1 cellular context compared by ENCODE assay signal in genomic region chr11:9314291-9315077, GRCh38.
A peak's percentile ranks its signal among the peaks of the same experiment; 100 is the strongest.
TF ChIP-seq lines count a peak whose summit lies in the region.

TSS of gene TMEM41B (minus strand) at chr11:9314593. CDS start at chr11:9314441, 152 bp downstream.

TF ChIP-seq in HepG2, 621 proteins besides CTCF, POLR2A, EP300 and RAD21 (continued from another document and continues in another):
- TF ChIP-seq ZNF597 (CRISPR knock-in tag; IDR thresholded peaks at IDR 0.05): no peak
- 0 out of 2 replicates have a peak, but pooled peaks have one; percentile 50 for TF ChIP-seq AHR (CRISPR knock-in tag; IDR thresholded peaks at IDR 0.05)
- TF ChIP-seq NFYC (CRISPR knock-in tag; IDR thresholded peaks at IDR 0.05): peak; percentile 72
- TF ChIP-seq NCOA5 (CRISPR knock-in tag; IDR thresholded peaks at IDR 0.05): no peak
- TF ChIP-seq TCF7 (IDR thresholded peaks at IDR 0.05; ENCODE audit: low read depth): peak; percentile 58
- TF ChIP-seq PRDM15 (CRISPR knock-in tag; IDR thresholded peaks at IDR 0.05): peak; percentile 48; the same call in 1 of the 2 replicates
- TF ChIP-seq ZNF607 (CRISPR knock-in tag; IDR thresholded peaks at IDR 0.05; ENCODE audit: borderline replicate concordance): peak; percentile 70; the same call in 1 of the 2 replicates
- no peak for TF ChIP-seq RFX1 (IDR thresholded peaks at IDR 0.05)
- TF ChIP-seq SP140L (CRISPR knock-in tag; IDR thresholded peaks at IDR 0.05; ENCODE audit: borderline replicate concordance): no peak
- TF ChIP-seq SOX6 (IDR thresholded peaks at IDR 0.05): no peak
- peak; percentile 85 for TF ChIP-seq SOX6 (CRISPR knock-in tag; IDR thresholded peaks at IDR 0.05)
- peak; percentile 75; the same call in 1 of the 2 replicates for TF ChIP-seq NAIF1 (CRISPR knock-in tag; IDR thresholded peaks at IDR 0.05; ENCODE audit: borderline replicate concordance)
- no peak for TF ChIP-seq AGO1 (IDR thresholded peaks at IDR 0.05; ENCODE audit: low read depth, low read length, poor library complexity, severe bottlenecking)
- TF ChIP-seq MYPOP (CRISPR knock-in tag; IDR thresholded peaks at IDR 0.05): peak; percentile 76; the same call in 1 of the 2 replicates
- no peak; the same call in 1 of the 2 replicates for TF ChIP-seq ZNF709 (CRISPR knock-in tag; IDR thresholded peaks at IDR 0.05)
- peak; percentile 38; the same call in 1 of the 2 replicates for TF ChIP-seq ZNF543 (CRISPR knock-in tag; IDR thresholded peaks at IDR 0.05)
- peak; percentile 55; the same call in 1 of the 2 replicates for TF ChIP-seq GMEB2 (CRISPR knock-in tag; IDR thresholded peaks at IDR 0.05; ENCODE audit: low read depth)
- no peak for TF ChIP-seq ERF (CRISPR knock-in tag; IDR thresholded peaks at IDR 0.05)
- peak; percentile 68; the same call in 1 of the 2 replicates for TF ChIP-seq ZNF274 (CRISPR knock-in tag; IDR thresholded peaks at IDR 0.05)
- TF ChIP-seq ZNF619 (CRISPR knock-in tag; IDR thresholded peaks at IDR 0.05): no peak
- TF ChIP-seq ZMYM2 (CRISPR knock-in tag; IDR thresholded peaks at IDR 0.05): no peak
- TF ChIP-seq JUN (CRISPR knock-in tag; IDR thresholded peaks at IDR 0.05): peak; percentile 56; the same call in 1 of the 2 replicates
- no peak for TF ChIP-seq ZNF10 (CRISPR knock-in tag; IDR thresholded peaks at IDR 0.05; ENCODE audit: borderline replicate concordance, low read depth)
- peak; percentile 69 for TF ChIP-seq ZNF143 (CRISPR knock-in tag; IDR thresholded peaks at IDR 0.05)
- TF ChIP-seq ZNF646 (CRISPR knock-in tag; IDR thresholded peaks at IDR 0.05): 0 out of 2 replicates have a peak, but pooled peaks have one; percentile 52
- 0 out of 2 replicates have a peak, but pooled peaks have one; percentile 43 for TF ChIP-seq DZIP1 (CRISPR knock-in tag; IDR thresholded peaks at IDR 0.05)
- TF ChIP-seq ZMAT3 (CRISPR knock-in tag; conservative IDR thresholded peaks at IDR 0.05): peak; percentile 40; the same call in 1 of the 2 replicates
- TF ChIP-seq ZNF362 (CRISPR knock-in tag; IDR thresholded peaks at IDR 0.05; ENCODE audit: borderline replicate concordance): peak; percentile 33; the same call in 1 of the 2 replicates
- TF ChIP-seq ELF3 (CRISPR knock-in tag; IDR thresholded peaks at IDR 0.05): peak; percentile 96
